8 cellular contexts compared by ENCODE assay signal in the genomic region with DNA sequence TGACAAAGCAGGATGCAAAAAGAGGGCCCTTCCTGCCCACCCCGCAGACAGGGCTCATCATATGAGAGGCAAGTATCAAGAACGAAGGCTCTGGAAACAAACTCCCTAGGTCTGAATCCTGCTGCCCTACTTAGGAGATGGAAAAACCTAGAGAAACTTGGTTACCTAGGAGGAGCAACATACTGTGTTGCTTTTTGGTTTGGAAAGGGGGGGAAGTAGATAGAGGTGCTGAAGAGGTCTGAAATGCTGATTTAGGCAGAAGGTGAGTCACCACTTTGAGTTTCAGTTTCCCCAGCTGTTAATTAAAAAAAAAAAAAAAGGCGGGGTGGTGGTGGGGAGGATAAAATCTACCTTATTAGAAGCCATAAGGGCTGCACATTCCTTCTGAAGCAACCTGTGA. TPM values are rescaled to one million over a fixed set of nuclear protein-coding genes. Genes with fewer than 3 reads are reported as not detected.
A peak's percentile ranks its signal among the peaks of the same experiment; 100 is the strongest.
DNase-seq lines count a peak whose midpoint lies in the region; ATAC-seq, FAIRE-seq and TF ChIP-seq lines count a peak whose summit lies in the region.

No MANE protein-coding gene starts in this region.

- peaks cover 42% of the 10 kb centered on the region for H3K4me1 ChIP-seq in A549
- H3K4me1 ChIP-seq in muscle layer of duodenum (ENCODE audit: control insufficient read depth in 1 of 2, insufficient read depth in 2 of 2, low read length in 2 of 2): peaks cover 21 to 40% of the 10 kb centered on the region in 2 donors

- H3K4me2 ChIP-seq in A549: peak overlapping the region; percentile 88

- no peak for TF ChIP-seq CTCF in A549 (IDR thresholded peaks at IDR 0.05)
- no peak for TF ChIP-seq CTCF in astrocyte of the spinal cord (IDR thresholded peaks at IDR 0.05; ENCODE audit: low read depth, low read length)

- ATAC-seq in A549: no peak
- ATAC-seq in GM18868 (IDR thresholded peaks at IDR 0.05; ENCODE audit: unreplicated experiment): peak; percentile 32
- peak; percentile 28 for ATAC-seq in HG03571 (IDR thresholded peaks at IDR 0.05; ENCODE audit: unreplicated experiment)

- no peaks in the 10 kb centered on the region for H3K27me3 ChIP-seq in muscle layer of duodenum (ENCODE audit: low read depth, low read length)

- TF ChIP-seq EP300 in A549 (IDR thresholded peaks at IDR 0.05): no peak

- POLR2A ChIA-PET in A549 (lab: Yijun Ruan, JAX): interaction anchor here (2.6 kb wide), 1 partner anchor 15 kb away, joined by 9 read pairs; no protein-coding TSS in a partner anchor

- peak overlapping the region in 1 of 2 experiments; percentile 11; a peak in 1 of 6 replicates for H3K27ac ChIP-seq in A549
- peak overlapping the region; percentile 33 for H3K27ac ChIP-seq in muscle layer of duodenum (ENCODE audit: low read length)

- TF ChIP-seq RAD21 in A549 (conservative IDR thresholded peaks at IDR 0.05 in 1 of 2, IDR thresholded peaks at IDR 0.05 in 1 of 2): no peak

- CTCF ChIA-PET in A549 (lab: Yijun Ruan, JAX): interaction anchor here (2.4 kb wide), 1 partner anchor 15 kb away, joined by 8 read pairs; no protein-coding TSS in a partner anchor

- H3K4me3 ChIP-seq in A549: peak overlapping the region; percentile 61
- H3K4me3 ChIP-seq in astrocyte of the spinal cord (ENCODE audit: low read depth, low read length): peak overlapping the region; percentile 92
- peak overlapping the region; percentile 79 to 92 for H3K4me3 ChIP-seq in muscle layer of duodenum (ENCODE audit: low read depth in 1 of 2, low read length in 2 of 2)

- WGBS in A549 (ENCODE audit: missing lambda C conversion rate): 75% methylated on average over 3 of the region's 3 CpGs

- DNase-seq in A549 (ENCODE audit: low read depth in 1 of 2, low spot score in 1 of 2): no peak
- DNase-seq in astrocyte of the spinal cord (ENCODE audit: low read depth, low spot score): no peak
- DNase-seq in T1000 (lab: John Stamatoyannopoulos, UW): no peak
- DNase-seq in GF-D8 (lab: John Stamatoyannopoulos, UW): no peak
- no peak for DNase-seq in cortex of kidney (lab: John Stamatoyannopoulos, UW)

- H3K9me3 ChIP-seq in A549 (no peaks in the 10 kb centered on the region), muscle layer of duodenum (ENCODE audit: control insufficient read depth in 1 of 2, low read length in 2 of 2) (no peaks in the 10 kb centered on the region)

- H3K36me3 ChIP-seq in muscle layer of duodenum (ENCODE audit: control insufficient read depth in 1 of 2, insufficient read depth in 2 of 2, low read length in 2 of 2): no peaks in the 10 kb centered on the region

- in situ Hi-C loops in astrocyte of the spinal cord (cut with HindIII; ENCODE audit: low sequenced_read_pairs): no loop called here

- no peak for FAIRE-seq in A549 (lab: Jason Lieb, UNC)

- TF ChIP-seq POLR2A in A549 (IDR thresholded peaks at IDR 0.05; ENCODE audit: low read length): no peak

TF ChIP-seq in A549, 52 proteins besides CTCF, POLR2A, EP300 and RAD21:
- no peak for TF ChIP-seq SREBF2 (IDR thresholded peaks at IDR 0.05)
- TF ChIP-seq RNF2 (IDR thresholded peaks at IDR 0.05; ENCODE audit: borderline replicate concordance, low read depth): no peak
- no peak for TF ChIP-seq PHF8 (IDR thresholded peaks at IDR 0.05; ENCODE audit: borderline replicate concordance, low read depth)
- no peak for TF ChIP-seq MAZ (IDR thresholded peaks at IDR 0.05; ENCODE audit: borderline replicate concordance, low read depth, low read length)
- no peak for TF ChIP-seq FOSL2 (IDR thresholded peaks at IDR 0.05)
- TF ChIP-seq FOSL2 (CRISPR knock-in tag; IDR thresholded peaks at IDR 0.05): peak; percentile 34; the same call in 1 of the 2 replicates

RNA-seq across cellular contexts. Expression of gene N4BP1, which starts 1.5 kb away (rescaled TPM):
- 18.4 and 20.4 TPM in 2 replicates for polyA plus RNA-seq in A549 (2011; rRNA removed)
- 5.8 and 7.3 TPM in 2 replicates for polyA plus RNA-seq in A549 (2012; cell fraction: cytosol; rRNA removed)
- 14.0 and 14.8 TPM in 2 replicates for polyA plus RNA-seq in A549 (2012; cell fraction: nucleus; rRNA removed)
- polyA plus RNA-seq in A549 (2017; fragmentation: RNase III; extraction: RNeasy Plus Mini Kit Qiagen cat#74134 plus additional on column Dnase treatment): 12.6 to 14.4 TPM (median 14.1 TPM) in 3 replicates
- 12.1 and 12.8 TPM in 2 replicates for polyA minus RNA-seq in A549 (2011; rRNA and poly(A)+ RNA removed)

Comparison
In these comparisons a context has a peak if more than half of its experiments do, and no peak if none do; other contexts are left out.
1. ATAC-seq: peak in GM18868 (single experiment) and HG03571 (single experiment); none in A549 (0 of 2).
2. Peak in every context shown above with its lines, with median percentiles within 50 percentile points of each other: H3K4me3 ChIP-seq.